Comparison of ENCODE assay signal across 8 cellular contexts in the genomic region with DNA sequence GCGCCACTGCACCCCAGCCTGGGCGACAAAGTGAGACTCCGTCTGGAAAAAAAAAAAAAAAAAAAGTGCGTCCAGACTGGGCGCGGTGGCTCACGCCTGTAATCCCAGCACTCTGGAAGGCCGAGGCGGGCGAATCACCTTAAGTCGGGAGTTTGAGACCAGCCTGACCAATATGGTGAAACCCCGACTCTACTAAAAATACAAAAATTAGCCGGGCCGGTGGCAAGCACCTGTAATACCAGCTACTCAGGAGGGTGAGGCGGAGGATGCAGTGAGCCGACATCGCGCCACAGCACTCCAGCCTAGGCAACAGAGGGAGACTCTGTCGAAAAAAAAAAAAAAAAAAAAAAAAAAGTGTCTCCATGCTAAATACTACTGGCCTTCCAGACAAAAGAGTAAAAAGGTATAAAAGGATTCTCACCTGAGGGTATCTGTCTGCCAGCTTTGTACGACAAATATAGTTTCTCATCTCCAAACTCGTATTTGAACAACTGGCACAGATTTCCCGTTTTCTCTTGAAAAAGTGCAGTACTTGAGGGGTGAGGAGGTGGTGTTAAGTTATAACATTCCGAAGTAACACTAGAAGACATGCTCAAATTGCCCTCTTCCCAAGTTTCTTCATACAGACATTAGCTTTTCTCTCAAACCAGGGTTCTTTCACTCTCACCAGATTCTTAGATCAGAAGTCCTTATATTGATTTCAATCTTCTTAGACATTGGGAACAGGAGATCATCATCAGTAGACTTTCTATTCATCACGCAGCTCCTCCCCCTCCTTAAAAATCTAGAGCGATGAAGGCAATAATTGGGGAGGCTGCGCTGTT. TPM values are rescaled to one million over a fixed set of nuclear protein-coding genes. Genes with fewer than 3 reads are reported as not detected.
DNase-seq lines count a peak whose midpoint lies in the region; ATAC-seq and TF ChIP-seq lines count a peak whose summit lies in the region.

No MANE protein-coding gene starts in this region.

- TF ChIP-seq CTCF in BJ (IDR thresholded peaks at IDR 0.05; ENCODE audit: insufficient read depth, low read depth, low read length) (no peak), WI38 (IDR thresholded peaks at IDR 0.05; ENCODE audit: low read depth, low read length) (no peak)

- CTCF ChIA-PET in BJ (lab: Yijun Ruan, JAX) = interaction anchor here (0.6 to 0.7 kb wide), 2 partner anchors 17 to 47 kb away, joined by 3 read pairs; no protein-coding TSS in a partner anchor

- H3K27me3 ChIP-seq in BJ (ENCODE audit: control insufficient read depth, insufficient read depth, low read length) (no peaks in the 10 kb centered on the region), H7 (ENCODE audit: control insufficient read depth, insufficient read depth, low read length) (no peaks in the 10 kb centered on the region), right cardiac atrium (ENCODE audit: control insufficient read depth, insufficient read depth) (no peaks in the 10 kb centered on the region)

- WGBS in right cardiac atrium = 50% methylated on average over 26 of the region's 26 CpGs

- no peaks in the 10 kb centered on the region; the same call in 1 of the 2 replicates for H3K36me3 ChIP-seq in BJ (ENCODE audit: control insufficient read depth, insufficient read depth, low read length)
- peaks cover 12% of the 10 kb centered on the region for H3K36me3 ChIP-seq in H7 (replicated peaks; ENCODE audit: control insufficient read depth, insufficient read depth, low read length)

- POLR2A ChIA-PET in BJ (lab: Charles Lee) = no interaction called here

- DNase-seq in BJ (ENCODE audit: low read depth) (no peak), H7 (peak; percentile 51), right cardiac atrium (peak in 1 of 3 donors; percentile 52), HK-2 (ENCODE audit: unreplicated experiment) (no peak), posterior cingulate gyrus (no peak)
- DNase-seq in central memory CD4-positive, alpha-beta T cell = no peak

- intact Hi-C loops in right cardiac atrium (cut with DNase I) (no loop called here), posterior cingulate gyrus (cut with DNase I) (loop anchor here (2.0 to 10.0 kb wide), 3 partner anchors 102 to 290 kb away; a partner anchor contains a TSS)

- H3K27ac ChIP-seq in right cardiac atrium (ENCODE audit: low read length) (peak overlapping the region; percentile 85), skin epidermis (peak overlapping the region in 15 of 21 experiments; percentile 64 to 94 (median 83))

- H3K4me3 ChIP-seq in BJ (ENCODE audit: low read depth, low read length) = peak overlapping the region; percentile 53
- H3K4me3 ChIP-seq in H7 (ENCODE audit: insufficient read depth, low read depth, low read length) = peak overlapping the region; percentile 75
- peak overlapping the region; percentile 79 for H3K4me3 ChIP-seq in WI38 (ENCODE audit: low read depth, low read length)
- H3K4me3 ChIP-seq in right cardiac atrium (ENCODE audit: low read length) = peak overlapping the region; percentile 99
- H3K4me3 ChIP-seq in skin epidermis = peak overlapping the region; percentile 56 to 95 (median 79)

- no peaks in the 10 kb centered on the region for H3K4me1 ChIP-seq in right cardiac atrium (ENCODE audit: control insufficient read depth, insufficient read depth, low read length)

- H3K9me3 ChIP-seq in right cardiac atrium (ENCODE audit: control insufficient read depth, low read length) = no peaks in the 10 kb centered on the region

- ATAC-seq in right cardiac atrium = no peak

RNA-seq across cellular contexts. Expression of a gene that starts 1.1 kb away (rescaled TPM):
- polyA plus RNA-seq in BJ (2011; rRNA removed) (22.6 and 31.0 TPM in 2 replicates), right cardiac atrium (39.8 TPM)
- 13.9 and 14.0 TPM in 2 replicates for polyA minus RNA-seq in BJ (2011; rRNA and poly(A)+ RNA removed)
- 88.4 and 142 TPM in 2 replicates for total RNA-seq in H7 (2014; rRNA removed; shearing (Covaris generic))
- total RNA-seq in right cardiac atrium = 100 to 1,000 TPM in 2 of 4 donors, 10 to 100 TPM in 2; 93.6 to 109 (median 99.9) TPM

RNA-seq across cellular contexts. Expression of a gene that starts 30.3 kb away (rescaled TPM):
- polyA plus RNA-seq in BJ (2011; rRNA removed) = not detected in 2 replicates
- polyA minus RNA-seq in BJ (2011; rRNA and poly(A)+ RNA removed) = not detected in 2 replicates
- not detected in 2 replicates for total RNA-seq in H7 (2014; rRNA removed; shearing (Covaris generic))
- not detected for total RNA-seq in right cardiac atrium
- polyA plus RNA-seq in right cardiac atrium = not detected
